8 cellular contexts compared by ENCODE assay signal in genomic region chr11:67277231-67277961, GRCh38. TPM values are rescaled to one million over a fixed set of nuclear protein-coding genes. Genes with fewer than 3 reads are reported as not detected.
DNase-seq lines count a peak whose midpoint lies in the region; ATAC-seq, FAIRE-seq and TF ChIP-seq lines count a peak whose summit lies in the region.

No MANE protein-coding gene starts in this region.

- no peak overlapping the region for H2AFZ ChIP-seq in hepatocyte

- peak overlapping the region; percentile 75 for H3K4me3 Mint-ChIP-seq in HFFc6

- H3K79me2 ChIP-seq in hepatocyte = peaks cover 55% of the 10 kb centered on the region

- FAIRE-seq in GM12891 (lab: Jason Lieb, UNC) = peak; percentile 92

- WGBS in lung, 2 donors = 5 to 17% methylated on average over 23 to 24 of the region's 24 CpGs
- WGBS in hepatocyte (ENCODE audit: low lambda C conversion rate, missing lambda C conversion rate) = 87% methylated on average over 21 of the region's 24 CpGs

- TF ChIP-seq CTCF in HFFc6 (IDR thresholded peaks at IDR 0.05) = no peak; the same call in 1 of the 2 replicates
- no peak for TF ChIP-seq CTCF in choroid plexus epithelial cell (conservative IDR thresholded peaks at IDR 0.05; ENCODE audit: low read depth, low read length)
- no peak for TF ChIP-seq CTCF in lung (IDR thresholded peaks at IDR 0.05; ENCODE audit: control extremely low read depth, extremely low read depth)
- no peak for TF ChIP-seq CTCF in hepatocyte (IDR thresholded peaks at IDR 0.05; ENCODE audit: poor library complexity)

- peaks cover 23% of the 10 kb centered on the region for H4K20me1 ChIP-seq in hepatocyte (ENCODE audit: insufficient read depth, poor library complexity, severe bottlenecking)

- no peaks in the 10 kb centered on the region for H3K27me3 Mint-ChIP-seq in HFFc6 (ENCODE audit: insufficient read depth)

- H3K4me2 ChIP-seq in hepatocyte = no peak overlapping the region

- H3K4me1 ChIP-seq in lung (ENCODE audit: control insufficient read depth in 2 of 2, insufficient read depth in 2 of 2, low read length in 2 of 2) = peaks cover 17 to 58% of the 10 kb centered on the region in 2 donors
- no peaks in the 10 kb centered on the region for H3K4me1 ChIP-seq in hepatocyte (ENCODE audit: insufficient read depth)

- H3K4me3 ChIP-seq in choroid plexus epithelial cell (ENCODE audit: low read depth, low read length) (peak overlapping the region; percentile 41), lung (no peak overlapping the region), hepatocyte (no peak overlapping the region)

- peaks cover 0 to 37% of the 10 kb centered on the region in 2 donors for H3K36me3 ChIP-seq in lung (ENCODE audit: control insufficient read depth in 2 of 2, insufficient read depth in 2 of 2, low read length in 2 of 2)
- no peaks in the 10 kb centered on the region for H3K36me3 ChIP-seq in hepatocyte (replicated peaks; ENCODE audit: insufficient read depth, low read depth)

- H3K9me3 ChIP-seq in lung (ENCODE audit: control insufficient read depth in 2 of 2, insufficient read depth in 1 of 2, low read length in 1 of 2) = no peaks in the 10 kb centered on the region
- H3K9me3 ChIP-seq in hepatocyte (ENCODE audit: low read depth) = no peaks in the 10 kb centered on the region

- H3K4me1 Mint-ChIP-seq in HFFc6 (ENCODE audit: low read depth) = peaks cover 17% of the 10 kb centered on the region

- no peaks in the 10 kb centered on the region for H3K9me3 Mint-ChIP-seq in HFFc6

- H3K27me3 ChIP-seq in lung (ENCODE audit: control insufficient read depth, insufficient read depth) (no peaks in the 10 kb centered on the region), hepatocyte (no peaks in the 10 kb centered on the region)

- peak overlapping the region; percentile 86 to 97 for H3K27ac ChIP-seq in lung (ENCODE audit: low read depth in 1 of 2, low read length in 1 of 2)
- H3K27ac ChIP-seq in hepatocyte = no peak overlapping the region

- peak overlapping the region; percentile 75 for H3K27ac Mint-ChIP-seq in HFFc6

- peaks cover 4% of the 10 kb centered on the region; the same call in 1 of the 2 replicates for H3K36me3 Mint-ChIP-seq in HFFc6 (ENCODE audit: low read depth)

- peak; percentile 98 for DNase-seq in GM12891 (ENCODE audit: insufficient read length, low spot score)
- DNase-seq in HFFc6 = peak; percentile 47
- DNase-seq in NCI-H2029 (lab: John Stamatoyannopoulos, UW) = peak; percentile 79
- DNase-seq in activated CD4-positive, CD25-positive, alpha-beta regulatory T cell treated with anti-CD3 and anti-CD28 coated beads, Interleukin-2, amount 50 U/mL, for 72 hours = peak; percentile 79
- DNase-seq in choroid plexus epithelial cell (ENCODE audit: low read depth) = peak; percentile 88
- peak; percentile 85 for DNase-seq in lung (ENCODE audit: low spot score)
- DNase-seq in stimulated activated CD8-positive, alpha-beta memory T cell treated with anti-CD3 and anti-CD28 coated beads, Interleukin-15, amount 100 ng/mL, for 4 hours (ENCODE audit: low read depth in 2 of 2) = peak; percentile 76 to 77
- no peak for DNase-seq in hepatocyte (ENCODE audit: low spot score)

- TF ChIP-seq POLR2A in GM12891 (IDR thresholded peaks at IDR 0.05; ENCODE audit: low read depth, low read length) = no peak

- no peaks in the 10 kb centered on the region for H3K9me2 ChIP-seq in hepatocyte (replicated peaks; ENCODE audit: insufficient read depth)

- ATAC-seq in lung (ENCODE audit: insufficient read depth, low FRiP score) = peak; percentile 91

TF ChIP-seq in GM12891, 5 proteins besides CTCF, POLR2A, EP300 and RAD21:
- TF ChIP-seq PAX5 (IDR thresholded peaks at IDR 0.05; ENCODE audit: insufficient read depth, low read length, severe bottlenecking) = no peak
- TF ChIP-seq POLR2AphosphoS5 (IDR thresholded peaks at IDR 0.05; ENCODE audit: low read depth, low read length) = peak; percentile 27; the same call in 1 of the 2 replicates
- TF ChIP-seq SPI1 (IDR thresholded peaks at IDR 0.05; ENCODE audit: low read depth, low read length) = peak; percentile 58
- no peak for TF ChIP-seq POU2F2 (IDR thresholded peaks at IDR 0.05; ENCODE audit: low read depth, low read length)
- peak; percentile 70 for TF ChIP-seq TAF1 (IDR thresholded peaks at IDR 0.05; ENCODE audit: low read depth, low read length)

RNA-seq across cellular contexts. Expression of gene GRK2, which starts 11.1 kb away (rescaled TPM):
- polyA plus RNA-seq in GM12891 (2012; ENCODE audit: low read depth, missing spikeins) = 101 TPM
- 10 to 100 TPM; 26.2 to 35.5 (median 32.1) TPM for total RNA-seq in HFFc6 (2021; fragmentation: NEBNext Ultra II Directional; extraction: Animal tissue kit (Norgen Biotek cat#: 25700))
- total RNA-seq in lung = 10 to 100 TPM; 37.1 to 99.8 TPM
- polyA plus RNA-seq in lung = 100 to 1,000 TPM in 1 of 2 donors, 10 to 100 TPM in 1; 95.2 to 130 TPM
- 41.4 and 57.3 TPM in 2 replicates for total RNA-seq in hepatocyte
- polyA plus RNA-seq in hepatocyte = 59.6 and 64.1 TPM in 2 replicates

RNA-seq across cellular contexts. Expression of gene ANKRD13D, which starts 11.7 kb away (rescaled TPM):
- 18.9 TPM for polyA plus RNA-seq in GM12891 (2012; ENCODE audit: low read depth, missing spikeins)
- total RNA-seq in HFFc6 (2021; fragmentation: NEBNext Ultra II Directional; extraction: Animal tissue kit (Norgen Biotek cat#: 25700)) = 10 to 100 TPM; 24.7 to 34.6 (median 26.4) TPM
- 10 to 100 TPM; 35.9 to 86.2 TPM for total RNA-seq in lung
- polyA plus RNA-seq in lung = 10 to 100 TPM; 55.8 to 65.3 TPM
- 22.1 and 25.3 TPM in 2 replicates for total RNA-seq in hepatocyte
- 43.9 and 49.5 TPM in 2 replicates for polyA plus RNA-seq in hepatocyte

RNA-seq across cellular contexts. Expression of gene SSH3, which starts 25.9 kb away (rescaled TPM):
- polyA plus RNA-seq in GM12891 (2012; ENCODE audit: low read depth, missing spikeins) = 1.3 TPM
- total RNA-seq in HFFc6 (2021; fragmentation: NEBNext Ultra II Directional; extraction: Animal tissue kit (Norgen Biotek cat#: 25700)) = 10 to 100 TPM; 17.0 to 28.7 (median 22.6) TPM
- 10 to 100 TPM; 31.4 to 42.7 TPM for total RNA-seq in lung
- polyA plus RNA-seq in lung = 10 to 100 TPM; 19.0 to 23.0 TPM
- 27.7 and 29.7 TPM in 2 replicates for total RNA-seq in hepatocyte
- polyA plus RNA-seq in hepatocyte = 49.5 and 66.4 TPM in 2 replicates
